Comparison of ENCODE assay signal across 8 cellular contexts in the genomic region with DNA sequence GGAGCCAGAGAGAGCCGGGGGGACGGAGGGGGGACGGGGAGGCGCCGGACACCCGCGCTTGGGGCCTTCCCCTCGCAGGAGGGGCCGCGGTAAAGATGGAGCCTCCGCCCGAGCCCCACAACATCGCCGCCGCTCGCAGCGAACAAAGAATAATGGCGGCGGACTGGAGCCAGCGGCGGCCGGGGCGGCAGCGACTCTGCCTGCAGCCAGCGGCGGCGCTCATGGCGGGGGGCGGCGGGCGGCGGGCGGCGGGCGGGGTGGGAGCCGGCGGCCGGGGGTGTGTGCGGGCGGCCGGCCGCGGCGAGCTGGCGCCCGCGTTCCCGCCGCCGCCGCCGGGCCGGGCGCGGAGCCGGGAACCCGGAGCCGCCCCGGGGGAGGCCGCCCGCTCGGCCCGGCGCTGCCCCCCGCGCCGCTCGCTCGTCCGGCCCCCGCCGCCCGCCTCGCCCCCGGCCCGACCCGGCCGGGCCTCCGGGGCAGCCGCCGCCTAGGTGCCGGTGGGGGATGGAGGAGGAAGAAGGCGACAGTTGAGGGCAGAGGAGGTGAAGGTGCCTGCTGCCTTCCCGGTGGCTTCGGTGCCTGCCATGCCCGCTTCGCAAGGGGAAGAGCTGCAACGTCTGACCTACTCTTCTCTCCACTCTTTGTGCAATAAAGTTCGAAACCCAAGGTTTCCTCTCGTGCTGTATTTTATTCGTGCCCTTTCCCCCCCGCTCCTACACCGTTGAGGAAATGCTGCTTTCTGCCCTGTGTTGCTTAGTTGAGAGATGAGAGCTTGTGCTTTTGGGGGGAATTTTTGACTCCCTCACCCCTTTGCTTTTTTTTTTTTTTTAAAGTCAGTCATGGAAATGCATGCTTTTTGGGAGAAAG. TPM values are rescaled to one million over a fixed set of nuclear protein-coding genes. Genes with fewer than 3 reads are reported as not detected.
DNase-seq lines count a peak whose midpoint lies in the region; ATAC-seq, FAIRE-seq and TF ChIP-seq lines count a peak whose summit lies in the region.

No MANE protein-coding gene starts in this region.

- WGBS in pancreas, 2 donors, result 0% methylated on average over 34 to 93 of the region's 93 CpGs

- H3K36me3 ChIP-seq in pancreas (no peaks in the 10 kb centered on the region), vagina (no peaks in the 10 kb centered on the region)

- no peaks in the 10 kb centered on the region for H3K36me3 Mint-ChIP-seq in glutamatergic neuron (ENCODE audit: unreplicated experiment)

- H3K27me3 ChIP-seq in pancreas, result no peaks in the 10 kb centered on the region
- H3K27me3 ChIP-seq in vagina, result no peaks in the 10 kb centered on the region

- H3K4me3 Mint-ChIP-seq in glutamatergic neuron (ENCODE audit: unreplicated experiment), result peak overlapping the region; percentile 98

- H3K4me3 ChIP-seq in pancreas (peak overlapping the region; percentile 42 to 85 (median 64)), vagina (peak overlapping the region; percentile 72 to 80)

- peak overlapping the region; percentile 100 for H3K27ac Mint-ChIP-seq in glutamatergic neuron (ENCODE audit: unreplicated experiment)

- ATAC-seq in Right ventricle myocardium superior (ENCODE audit: poor library complexity), result no peak
- ATAC-seq in Right ventricle myocardium inferior, result no peak
- peak; percentile 4 for ATAC-seq in HG03571 (IDR thresholded peaks at IDR 0.05; ENCODE audit: unreplicated experiment)
- peak in 2 of 4 donors; percentile 2 to 4 for ATAC-seq in pancreas

- TF ChIP-seq CTCF in glutamatergic neuron (IDR thresholded peaks at IDR 0.05; ENCODE audit: partially characterized antibody, unreplicated experiment), result no peak
- no peak for TF ChIP-seq CTCF in pancreas (IDR thresholded peaks at IDR 0.05)
- no peak for TF ChIP-seq CTCF in vagina (IDR thresholded peaks at IDR 0.05)

- peak; percentile 58 for DNase-seq in Right ventricle myocardium superior
- DNase-seq in Right ventricle myocardium inferior (ENCODE audit: missing footprints), result no peak
- DNase-seq in SHP77 treated with DMSO at 0.1 percent for 48 hours (lab: John Stamatoyannopoulos, UW), result peak; percentile 20
- peak; percentile 50 for DNase-seq in activated naive CD4-positive, alpha-beta T cell treated with Interleukin-2 at 50 U/mL for 16 hours
- peak; percentile 42 for DNase-seq in glutamatergic neuron
- DNase-seq in pancreas, result peak; percentile 55 to 79 (median 60)
- DNase-seq in vagina (ENCODE audit: extremely low spot score in 2 of 2), result no peak

- peak overlapping the region; percentile 96 to 99 (median 98) for H3K27ac ChIP-seq in pancreas
- peak overlapping the region; percentile 95 for H3K27ac ChIP-seq in vagina

- peaks cover 20% of the 10 kb centered on the region for H3K27me3 Mint-ChIP-seq in glutamatergic neuron (ENCODE audit: unreplicated experiment)

- H3K4me1 Mint-ChIP-seq in glutamatergic neuron (ENCODE audit: low read depth, unreplicated experiment), result peaks cover 7% of the 10 kb centered on the region

- intact Hi-C loops in Right ventricle myocardium superior (cut with DNase I), result loop anchor here (5.0 to 10.0 kb wide), 2 partner anchors 46 to 92 kb away; no protein-coding TSS in a partner anchor
- intact Hi-C loops in Right ventricle myocardium inferior (cut with DNase I), result loop anchor here (2.0 kb wide), 2 partner anchors 18 to 94 kb away; partner anchors contain the start of gene METTL21A
- intact Hi-C loops in pancreas (cut with DNase I), result no loop called here
- intact Hi-C loops in vagina (cut with DNase I), result no loop called here

- TF ChIP-seq POLR2A in vagina (IDR thresholded peaks at IDR 0.05), result peak in 1 of 2 donors; percentile 18

- H3K4me1 ChIP-seq in pancreas (peaks cover 13 to 38% (median 26%) of the 10 kb centered on the region in 3 donors), vagina (peaks cover 53% of the 10 kb centered on the region)

- H3K9me3 ChIP-seq in pancreas (no peaks in the 10 kb centered on the region), vagina (no peaks in the 10 kb centered on the region)

- FAIRE-seq in pancreas (lab: Jason Lieb, UNC), result no peak

- peaks cover 16% of the 10 kb centered on the region for H3K9me3 Mint-ChIP-seq in glutamatergic neuron (ENCODE audit: unreplicated experiment)

RNA-seq across cellular contexts. Expression of gene CREB1, which starts 0.6 kb away (rescaled TPM):
- total RNA-seq in Right ventricle myocardium superior, result 47.9 TPM
- total RNA-seq in Right ventricle myocardium inferior, result 57.0 TPM
- 108 TPM for total RNA-seq in glutamatergic neuron (ENCODE audit: unreplicated experiment)
- total RNA-seq in pancreas, result 10 to 100 TPM; 16.7 to 36.4 (median 21.4) TPM
- polyA plus RNA-seq in pancreas, result 1 to 10 TPM; 3.2 to 6.3 TPM
- total RNA-seq in vagina, result 27.3 TPM

Comparison
In these comparisons a context has a peak if more than half of its experiments do, and no peak if none do; other contexts are left out.
1. DNase-seq: peak in Right ventricle myocardium superior (single experiment), SHP77 treated with DMSO at 0.1 percent for 48 hours (single experiment), activated naive CD4-positive, alpha-beta T cell treated with Interleukin-2 at 50 U/mL for 16 hours (single experiment), glutamatergic neuron (single experiment) and pancreas (6 of 6); none in Right ventricle myocardium inferior (single experiment) and vagina (0 of 2).
2. intact Hi-C loops: an anchor here in Right ventricle myocardium superior (5.0 to 10.0 kb wide) and Right ventricle myocardium inferior (2.0 kb wide); none called in pancreas and vagina.